ENCODE assay signal across 8 cellular contexts in genomic region chrX:40098264-40099045, GRCh38. TPM values are rescaled to one million over a fixed set of nuclear protein-coding genes. Genes with fewer than 3 reads are reported as not detected.
DNase-seq lines count a peak whose midpoint lies in the region.

No MANE protein-coding gene starts in this region.

- no peak overlapping the region for H2BK12ac ChIP-seq in trophoblast cell (ENCODE audit: low read length)

- H3K4me3 ChIP-seq in GM23248 (peak overlapping the region; percentile 79), trophoblast cell (ENCODE audit: low read depth, low read length) (peak overlapping the region; percentile 60)

- H2BK5ac ChIP-seq in trophoblast cell (ENCODE audit: low read depth, low read length, poor library complexity) = no peak overlapping the region

- H3K23ac ChIP-seq in trophoblast cell (ENCODE audit: low read length) = no peak overlapping the region

- H3K14ac ChIP-seq in trophoblast cell (ENCODE audit: low read length) = no peak overlapping the region

- in situ Hi-C loops in GM23248 (cut with MboI) = no loop called here

- peak overlapping the region; percentile 80 for H3K27ac ChIP-seq in GM23248
- H3K27ac ChIP-seq in trophoblast cell (ENCODE audit: low read depth, low read length) = no peak overlapping the region

- H3K36me3 ChIP-seq in GM23248 (ENCODE audit: low read depth) = no peaks in the 10 kb centered on the region
- H3K36me3 ChIP-seq in trophoblast cell (ENCODE audit: control insufficient read depth in 1 of 2, insufficient read depth in 2 of 2, low read length in 2 of 2) = no peaks in the 10 kb centered on the region

- H3K4me2 ChIP-seq in GM23248 (ENCODE audit: unreplicated experiment) (peak overlapping the region; percentile 78), trophoblast cell (ENCODE audit: low read length) (peak overlapping the region; percentile 89)

- H3F3A ChIP-seq in GM23248 (ENCODE audit: insufficient read depth) = peaks cover 6% of the 10 kb centered on the region; the same call in 1 of the 2 replicates

- no peak overlapping the region for H2BK120ac ChIP-seq in trophoblast cell (ENCODE audit: insufficient read depth, low read length, poor library complexity)

- DNase-seq in DMS53 (lab: John Stamatoyannopoulos, UW) (peak; percentile 88), GM23248 (peak; percentile 71), NCI-H460 (ENCODE audit: extremely low read depth, low read depth) (peak; percentile 36), head of caudate nucleus (peak in 25 of 42 donors; percentile 14 to 77 (median 51)), trophoblast cell (peak; percentile 37 to 52), ureter (ENCODE audit: low spot score) (no peak), DMS79 (lab: John Stamatoyannopoulos, UW) (no peak)
- DNase-seq in activated effector memory CD4-positive, alpha-beta T cell treated with anti-CD3 and anti-CD28 coated beads, Interleukin-2, amount 50 U/mL, for 16 hours = peak; percentile 82

- peak overlapping the region; percentile 32 for H4K91ac ChIP-seq in trophoblast cell (ENCODE audit: low read depth, low read length)

- H3K4me1 ChIP-seq in GM23248 (ENCODE audit: insufficient read depth) (peaks cover 4% of the 10 kb centered on the region; the same call in 1 of the 2 replicates), trophoblast cell (ENCODE audit: control insufficient read depth in 1 of 2, insufficient read depth in 2 of 2, low read length in 2 of 2) (peaks cover 13 to 33% of the 10 kb centered on the region in 2 experiments)

- peaks cover 17% of the 10 kb centered on the region for H3K79me1 ChIP-seq in trophoblast cell (ENCODE audit: low read length)

- no peaks in the 10 kb centered on the region for H3K27me3 ChIP-seq in GM23248 (replicated peaks; ENCODE audit: insufficient read depth)
- peaks cover 12% of the 10 kb centered on the region for H3K27me3 ChIP-seq in trophoblast cell (ENCODE audit: insufficient read depth, low read length)

- intact Hi-C loops in head of caudate nucleus (cut with DNase I) = loop anchor here (5.0 kb wide), 1 partner anchor 86 kb away; no protein-coding TSS in a partner anchor

- no peaks in the 10 kb centered on the region for H4K20me1 ChIP-seq in GM23248 (ENCODE audit: insufficient read depth)

- no peak overlapping the region for H2AK5ac ChIP-seq in trophoblast cell (ENCODE audit: low read length)

- no peaks in the 10 kb centered on the region for H3K9me2 ChIP-seq in GM23248 (ENCODE audit: insufficient read depth)

- peak overlapping the region; percentile 87 for H3K9ac ChIP-seq in GM23248
- no peak overlapping the region for H3K9ac ChIP-seq in trophoblast cell (ENCODE audit: low read length)

- H3K18ac ChIP-seq in trophoblast cell (ENCODE audit: low read length) = peak overlapping the region; percentile 66

- H4K8ac ChIP-seq in trophoblast cell (ENCODE audit: low read depth, low read length) = no peak overlapping the region

- 1% methylated on average over 30 to 33 of the region's 75 CpGs for WGBS in GM23248 (ENCODE audit: low coverage in 1 of 2, low lambda C conversion rate in 2 of 2, missing lambda C conversion rate in 2 of 2), 2 experiments
- WGBS in trophoblast cell (ENCODE audit: extremely low coverage, insufficient coverage, insufficient read length) = no CpG with 5 or more reads among the region's 75 CpGs

- H2AFZ ChIP-seq in GM23248 (peak overlapping the region; percentile 48; the same call in 1 of the 2 replicates), trophoblast cell (ENCODE audit: insufficient read depth, low read length, poor library complexity) (no peak overlapping the region)

- H3K79me2 ChIP-seq in GM23248 (ENCODE audit: insufficient read depth) (peaks cover 31% of the 10 kb centered on the region), trophoblast cell (ENCODE audit: control insufficient read depth, insufficient read depth, low read length, poor library complexity) (no peaks in the 10 kb centered on the region)

- no peak overlapping the region for H4K12ac ChIP-seq in trophoblast cell (ENCODE audit: low read depth, low read length)

- H3K4ac ChIP-seq in trophoblast cell (ENCODE audit: low read depth, low read length) = no peak overlapping the region

- H3K9me3 ChIP-seq in GM23248 (ENCODE audit: low read depth) = no peaks in the 10 kb centered on the region
- no peaks in the 10 kb centered on the region for H3K9me3 ChIP-seq in trophoblast cell (ENCODE audit: insufficient read depth, low read depth, low read length)

RNA-seq across cellular contexts. Expression of gene BCOR, which starts 0.7 kb away (rescaled TPM):
- 17.6 and 19.7 TPM in 2 replicates for total RNA-seq in GM23248 (2014; rRNA removed; shearing (Covaris generic))
- 9.1 and 10.2 TPM in 2 replicates for polyA plus RNA-seq in GM23248 (2016; fragmentation: Nextera tagmentation; extraction: Ambion mirVana)
- total RNA-seq in NCI-H460 (2014; rRNA removed; shearing (Covaris generic)) = 21.1 and 25.9 TPM in 2 replicates
- 14.8 and 18.2 TPM in 2 replicates for polyA plus RNA-seq in NCI-H460 (2014; cell fraction: nucleus; rRNA removed)
- polyA plus RNA-seq in trophoblast cell (2013) = 5.9 and 6.1 TPM in 2 replicates
- 41.3 TPM for total RNA-seq in ureter

Comparison
In these comparisons a context has a peak if more than half of its experiments do, and no peak if none do; other contexts are left out.
1. DNase-seq: peak in DMS53 (single experiment), GM23248 (single experiment), NCI-H460 (single experiment), activated effector memory CD4-positive, alpha-beta T cell treated with anti-CD3 and anti-CD28 coated beads, Interleukin-2, amount 50 U/mL, for 16 hours (single experiment), head of caudate nucleus (25 of 42) and trophoblast cell (2 of 2); none in ureter (single experiment) and DMS79 (single experiment).